18 cellular contexts compared by ENCODE assay signal in the genomic region with DNA sequence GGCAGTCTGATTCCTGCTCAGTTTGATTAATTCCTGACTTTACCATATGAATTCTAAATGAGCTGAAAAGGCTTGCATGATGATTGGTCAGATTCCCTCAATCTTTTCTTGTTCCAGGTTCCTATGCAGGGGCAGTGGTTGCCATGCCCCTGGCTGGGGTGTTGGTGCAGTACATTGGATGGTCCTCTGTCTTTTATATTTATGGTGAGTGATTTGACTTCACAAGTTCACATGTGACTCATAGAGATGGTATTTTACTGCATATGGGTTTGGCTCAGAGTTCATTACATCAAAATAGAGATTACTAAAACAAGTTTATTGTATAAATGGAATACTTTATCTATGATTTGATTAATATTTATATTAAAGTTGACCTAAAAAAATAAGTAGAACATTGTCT. TPM values are rescaled to one million over a fixed set of nuclear protein-coding genes. Genes with fewer than 3 reads are reported as not detected.
DNase-seq lines count a peak whose midpoint lies in the region; ATAC-seq, FAIRE-seq and TF ChIP-seq lines count a peak whose summit lies in the region.
"Had no signal": no experiment of that assay in that cellular context is flagged by ENCODE, and none has a peak within 500 bp of the region (broad histone marks: within the 10 kb centered on the region; RNA-seq: fewer than 3 reads in every experiment).

No MANE protein-coding gene starts in this region.

- no peak for TF ChIP-seq CTCF in heart right ventricle (IDR thresholded peaks at IDR 0.05)
- TF ChIP-seq CTCF in CD4-positive, alpha-beta T cell (IDR thresholded peaks at IDR 0.05) = no peak

- H3K27me3 ChIP-seq in small intestine (ENCODE audit: control insufficient read depth in 2 of 2, insufficient read depth in 2 of 2, low read length in 2 of 2) (no peaks in the 10 kb centered on the region), heart right ventricle (no peaks in the 10 kb centered on the region)
- H3K27me3 ChIP-seq in CD4-positive, alpha-beta T cell (ENCODE audit: control insufficient read depth, insufficient read depth, low read length) = no peaks in the 10 kb centered on the region
- H3K27me3 ChIP-seq: cardiac muscle cell, esophagus muscularis mucosa, sigmoid colon had no signal

- peak; percentile 53 for FAIRE-seq in small intestine (lab: Jason Lieb, UNC)

- H3K4me1 Mint-ChIP-seq in CD4-positive, alpha-beta T cell (ENCODE audit: low read depth) = no peaks in the 10 kb centered on the region

- H3K27ac Mint-ChIP-seq in CD4-positive, alpha-beta T cell = no peak overlapping the region
- H3K27ac Mint-ChIP-seq: activated T-helper 2 cell treated with anti-CD3 and anti-CD28 coated beads, Interferon-gamma antibody, Interleukin-2, Interleukin-4, amounts not matched to agents 10 μg/mL and 5 μg/mL and 100 μg/mL, durations not matched to agents 14 hours and 24 hours and 36 hours; nephron progenitor cell had no signal

- CTCF ChIA-PET in CD4-positive, alpha-beta T cell (lab: Charles Lee) = no interaction called here

- ATAC-seq in SK-N-SH treated with all-trans-retinoic acid at 6 μM for 48 hours (peak; percentile 80), heart right ventricle (no peak)
- ATAC-seq in CD4-positive, alpha-beta T cell (ENCODE audit: poor library complexity) = no peak
- ATAC-seq: left cardiac atrium had no signal

- H3K36me3 ChIP-seq in small intestine (ENCODE audit: control insufficient read depth in 2 of 2, insufficient read depth in 2 of 2, low read length in 2 of 2) = peaks cover 0 to 2% of the 10 kb centered on the region in 2 donors
- no peaks in the 10 kb centered on the region for H3K36me3 ChIP-seq in heart right ventricle
- H3K36me3 ChIP-seq: cardiac muscle cell, esophagus muscularis mucosa, sigmoid colon had no signal

- DNase-seq in HCEC 1CT = peak; percentile 72
- DNase-seq in fibroblast of the conjunctiva (ENCODE audit: low read depth) = peak; percentile 4
- peak; percentile 85 for DNase-seq in small intestine
- DNase-seq in NOMO-1 treated with DMSO at 0.1 percent for 48 hours (lab: John Stamatoyannopoulos, UW; ENCODE audit: unreplicated experiment) = no peak
- DNase-seq in heart right ventricle = no peak
- no peak for DNase-seq in CD4-positive, alpha-beta T cell
- DNase-seq: activated CD4-positive, alpha-beta T cell treated with anti-CD3 and anti-CD28 coated beads, Interleukin-2, amount 50 U/mL, for 48 hours; Caco-2; left cardiac atrium; MV-4-11; NCI-H2227 treated with DMSO at 0.1 percent for 48 hours; nephron progenitor cell; sigmoid colon; T-helper 9 cell had no signal

- intact Hi-C loops in heart right ventricle (cut with DNase I) = loop anchor here in 1 of 10 donors (5.0 kb wide), 1 partner anchor 54 kb away; no protein-coding TSS in a partner anchor
- intact Hi-C loops in CD4-positive, alpha-beta T cell (cut with DNase I, micrococcal nuclease) = no loop called here

- POLR2A ChIA-PET in CD4-positive, alpha-beta T cell (lab: Charles Lee) = no interaction called here

- peaks cover 2% of the 10 kb centered on the region in 2 donors for H3K4me1 ChIP-seq in small intestine (ENCODE audit: control insufficient read depth in 2 of 2, insufficient read depth in 1 of 2, low read depth in 1 of 2, low read length in 1 of 2)
- H3K4me1 ChIP-seq in heart right ventricle = no peaks in the 10 kb centered on the region
- H3K4me1 ChIP-seq: Caco-2, esophagus muscularis mucosa had no signal

- H3K4me3 Mint-ChIP-seq in CD4-positive, alpha-beta T cell = no peak overlapping the region
- H3K4me3 Mint-ChIP-seq: nephron progenitor cell had no signal

- H3K9me3 ChIP-seq in small intestine (ENCODE audit: control insufficient read depth, low read depth) = no peaks in the 10 kb centered on the region
- H3K9me3 ChIP-seq in heart right ventricle = peaks cover 0 to 6% (median 0%) of the 10 kb centered on the region in 11 donors
- H3K9me3 ChIP-seq in CD4-positive, alpha-beta T cell (ENCODE audit: control insufficient read depth, low read length) = no peaks in the 10 kb centered on the region
- H3K9me3 ChIP-seq: Caco-2, esophagus muscularis mucosa, sigmoid colon had no signal

- no peak overlapping the region for H3K4me3 ChIP-seq in small intestine (ENCODE audit: low read depth in 1 of 2, low read length in 2 of 2)
- H3K4me3 ChIP-seq in heart right ventricle = no peak overlapping the region
- H3K4me3 ChIP-seq: cardiac muscle cell, esophagus muscularis mucosa, sigmoid colon had no signal

- H3K9me3 Mint-ChIP-seq in CD4-positive, alpha-beta T cell = no peaks in the 10 kb centered on the region
- H3K9me3 Mint-ChIP-seq: activated T-helper 2 cell treated with anti-CD3 and anti-CD28 coated beads, Interferon-gamma antibody, Interleukin-2, Interleukin-4, amounts not matched to agents 10 μg/mL and 5 μg/mL and 100 μg/mL, durations not matched to agents 14 hours and 24 hours and 36 hours; nephron progenitor cell had no signal

- H3K27me3 Mint-ChIP-seq in CD4-positive, alpha-beta T cell = no peaks in the 10 kb centered on the region

- H3K27ac ChIP-seq in small intestine (ENCODE audit: low read depth in 1 of 2, low read length in 1 of 2) (no peak overlapping the region), heart right ventricle (no peak overlapping the region)
- H3K27ac ChIP-seq in CD4-positive, alpha-beta T cell (ENCODE audit: low read depth, low read length) = no peak overlapping the region
- H3K27ac ChIP-seq: cardiac muscle cell, esophagus muscularis mucosa, sigmoid colon had no signal

- H3K36me3 Mint-ChIP-seq in CD4-positive, alpha-beta T cell (ENCODE audit: low read depth) = no peaks in the 10 kb centered on the region

TF ChIP-seq in SK-N-SH treated with all-trans-retinoic acid at 6 μM for 48 hours, 23 proteins besides CTCF, POLR2A, EP300 and RAD21:
- peak; percentile 90 for TF ChIP-seq ISL1 (CRISPR knock-in tag; IDR thresholded peaks at IDR 0.05)
- TF ChIP-seq, protein P1, sequence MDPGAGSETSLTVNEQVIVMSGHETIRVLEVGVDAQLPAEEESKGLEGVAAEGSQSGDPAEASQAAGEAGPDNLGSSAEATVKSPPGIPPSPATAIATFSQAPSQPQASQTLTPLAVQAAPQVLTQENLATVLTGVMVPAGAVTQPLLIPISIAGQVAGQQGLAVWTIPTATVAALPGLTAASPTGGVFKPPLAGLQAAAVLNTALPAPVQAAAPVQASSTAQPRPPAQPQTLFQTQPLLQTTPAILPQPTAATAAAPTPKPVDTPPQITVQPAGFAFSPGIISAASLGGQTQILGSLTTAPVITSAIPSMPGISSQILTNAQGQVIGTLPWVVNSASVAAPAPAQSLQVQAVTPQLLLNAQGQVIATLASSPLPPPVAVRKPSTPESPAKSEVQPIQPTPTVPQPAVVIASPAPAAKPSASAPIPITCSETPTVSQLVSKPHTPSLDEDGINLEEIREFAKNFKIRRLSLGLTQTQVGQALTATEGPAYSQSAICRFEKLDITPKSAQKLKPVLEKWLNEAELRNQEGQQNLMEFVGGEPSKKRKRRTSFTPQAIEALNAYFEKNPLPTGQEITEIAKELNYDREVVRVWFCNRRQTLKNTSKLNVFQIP (CRISPR knock-in tag; IDR thresholded peaks at IDR 0.05; ENCODE audit: borderline replicate concordance, low read depth) = no peak

RNA-seq across cellular contexts. Expression of a gene that starts 44.8 kb away (rescaled TPM):
- 1 to 10 TPM in 2 of 3 donors, under 1 TPM in 1; 0.22 to 5.6 (median 1.4) TPM for polyA plus RNA-seq in small intestine
- total RNA-seq in heart right ventricle = under 1 TPM in 2 of 10 donors, not detected in 8; 0.08 to 0.17 TPM
- polyA plus RNA-seq in heart right ventricle = not detected
- not detected for total RNA-seq in CD4-positive, alpha-beta T cell
- total RNA-seq: activated T-helper 2 cell treated with anti-CD3 and anti-CD28 coated beads, Interferon-gamma antibody, Interleukin-2, Interleukin-4, amounts not matched to agents 10 μg/mL and 5 μg/mL and 100 μg/mL, durations not matched to agents 14 hours and 24 hours and 36 hours; Caco-2; cardiac muscle cell; esophagus muscularis mucosa; left cardiac atrium; sigmoid colon had no signal
- polyA plus RNA-seq: cardiac muscle cell had no signal

Comparison
In these comparisons a context has a peak if more than half of its experiments do, and no peak if none do; other contexts are left out.
1. DNase-seq: peak in HCEC 1CT (single experiment), fibroblast of the conjunctiva (single experiment) and small intestine (single experiment); none in NOMO-1 treated with DMSO at 0.1 percent for 48 hours (single experiment), heart right ventricle (0 of 2) and CD4-positive, alpha-beta T cell (0 of 10).